In genomic region chr22:36563898-36564297, GRCh38 we compare ENCODE assay signal across 1 cellular context.
TF ChIP-seq lines count a peak whose summit lies in the region.

No MANE protein-coding gene starts in this region.

TF ChIP-seq in HEK293, 187 proteins besides CTCF, POLR2A, EP300 and RAD21 (continued from another document):
- no peak for TF ChIP-seq ZNF214 (tag by site-specific recombination; IDR thresholded peaks at IDR 0.05; ENCODE audit: borderline replicate concordance)
